ENCODE assay signal across 18 cellular contexts in genomic region chr6:12527339-12527738, GRCh38.
DNase-seq lines count a peak whose midpoint lies in the region; ATAC-seq, FAIRE-seq and TF ChIP-seq lines count a peak whose summit lies in the region.
"Had no signal": no experiment of that assay in that cellular context is flagged by ENCODE, and none has a peak within 500 bp of the region (broad histone marks: within the 10 kb centered on the region; RNA-seq: fewer than 3 reads in every experiment).

No MANE protein-coding gene starts in this region.

- no peak overlapping the region for H3K4me3 ChIP-seq in GM23248
- no peak overlapping the region for H3K4me3 ChIP-seq in astrocyte (ENCODE audit: insufficient read depth, low read depth, low read length)
- H3K4me3 ChIP-seq in upper lobe of left lung: no peak overlapping the region
- no peak overlapping the region for H3K4me3 ChIP-seq in H7 (ENCODE audit: insufficient read depth, low read depth, low read length)

- TF ChIP-seq POLR2A in upper lobe of left lung (IDR thresholded peaks at IDR 0.05): no peak

- no peaks in the 10 kb centered on the region for H4K20me1 ChIP-seq in GM23248 (ENCODE audit: insufficient read depth)
- H4K20me1 ChIP-seq in astrocyte (ENCODE audit: insufficient read depth, low read length): no peaks in the 10 kb centered on the region

- FAIRE-seq in astrocyte (lab: Jason Lieb, UNC): no peak
- FAIRE-seq: A204.1, D721Med, HepG2 had no signal

- ATAC-seq in upper lobe of left lung (ENCODE audit: low FRiP score in 2 of 2): no peak
- ATAC-seq: HepG2 had no signal

- DNase-seq in GM23248: peak; percentile 44
- peak; percentile 76 for DNase-seq in M059J (ENCODE audit: low read depth)
- peak; percentile 43 for DNase-seq in astrocyte (ENCODE audit: low read depth)
- DNase-seq in upper lobe of left lung: no peak
- no peak for DNase-seq in H7
- DNase-seq in NCI-H2029 (lab: John Stamatoyannopoulos, UW): no peak
- DNase-seq in NCI-H1436 (lab: John Stamatoyannopoulos, UW): no peak
- DNase-seq: ACHN; AML-193; Caco-2; CD4-positive, alpha-beta T cell; GF-D8; HCEC 1CT; KG1 had no signal

- H3K9me3 Mint-ChIP-seq in astrocyte (ENCODE audit: unreplicated experiment): peaks cover 6% of the 10 kb centered on the region
- H3K9me3 Mint-ChIP-seq: CD4-positive, alpha-beta T cell had no signal

- in situ Hi-C loops in GM23248 (cut with MboI): no loop called here

- H3K79me2 ChIP-seq in GM23248 (ENCODE audit: insufficient read depth) (no peaks in the 10 kb centered on the region), astrocyte (ENCODE audit: insufficient read depth, low read length) (no peaks in the 10 kb centered on the region)

- H3K9ac ChIP-seq in GM23248 (no peak overlapping the region), astrocyte (ENCODE audit: low read length) (no peak overlapping the region)

- H3K9me3 ChIP-seq in GM23248 (ENCODE audit: low read depth) (no peaks in the 10 kb centered on the region), astrocyte (ENCODE audit: insufficient read depth, low read depth, low read length) (peaks cover 8% of the 10 kb centered on the region), upper lobe of left lung (no peaks in the 10 kb centered on the region)
- H3K9me3 ChIP-seq: Caco-2 had no signal

- TF ChIP-seq CTCF in astrocyte (IDR thresholded peaks at IDR 0.05; ENCODE audit: insufficient read depth, low read depth, low read length): no peak
- TF ChIP-seq CTCF in upper lobe of left lung (IDR thresholded peaks at IDR 0.05): no peak

- H3K4me1 Mint-ChIP-seq in astrocyte (ENCODE audit: low read depth, unreplicated experiment): peaks cover 13% of the 10 kb centered on the region

- WGBS in GM23248 (ENCODE audit: low coverage in 1 of 2, low lambda C conversion rate in 2 of 2, missing lambda C conversion rate in 2 of 2), 2 experiments: 54 to 68% methylated on average over 2 of the region's 2 CpGs
- WGBS in upper lobe of left lung, 2 donors: 71 to 77% methylated on average over 2 of the region's 2 CpGs

- H3K36me3 ChIP-seq in GM23248 (ENCODE audit: low read depth): no peaks in the 10 kb centered on the region
- no peaks in the 10 kb centered on the region for H3K36me3 ChIP-seq in astrocyte (ENCODE audit: insufficient read depth, low read length)
- H3K36me3 ChIP-seq in upper lobe of left lung: no peaks in the 10 kb centered on the region
- H3K36me3 ChIP-seq in H7 (replicated peaks; ENCODE audit: control insufficient read depth, insufficient read depth, low read length): no peaks in the 10 kb centered on the region

- H3K4me1 ChIP-seq in GM23248 (ENCODE audit: insufficient read depth): 0 out of 2 replicates have a peak, but pooled peaks cover 4% of the 10 kb centered on the region
- peaks cover 2% of the 10 kb centered on the region for H3K4me1 ChIP-seq in astrocyte (ENCODE audit: insufficient read depth, low read length)
- H3K4me1 ChIP-seq in upper lobe of left lung: peaks cover 0 to 6% (median 0%) of the 10 kb centered on the region in 4 donors

- H3K27ac ChIP-seq in GM23248: no peak overlapping the region
- H3K27ac ChIP-seq in astrocyte (ENCODE audit: low read depth, low read length): no peak overlapping the region
- H3K27ac ChIP-seq in upper lobe of left lung: no peak overlapping the region
- H3K27ac ChIP-seq: C4-2B had no signal

- no peaks in the 10 kb centered on the region for H3F3A ChIP-seq in GM23248 (ENCODE audit: insufficient read depth)

- H3K27me3 ChIP-seq in GM23248 (replicated peaks; ENCODE audit: insufficient read depth) (no peaks in the 10 kb centered on the region), astrocyte (ENCODE audit: insufficient read depth, low read length) (no peaks in the 10 kb centered on the region), upper lobe of left lung (no peaks in the 10 kb centered on the region), H7 (ENCODE audit: control insufficient read depth, insufficient read depth, low read length) (no peaks in the 10 kb centered on the region)

- H3K4me2 ChIP-seq in GM23248 (ENCODE audit: unreplicated experiment) (no peak overlapping the region), astrocyte (ENCODE audit: low read length) (no peak overlapping the region)

- no peak for TF ChIP-seq EP300 in upper lobe of left lung (IDR thresholded peaks at IDR 0.05)

- H3K4me3 Mint-ChIP-seq in astrocyte (ENCODE audit: unreplicated experiment): no peak overlapping the region
- H3K4me3 Mint-ChIP-seq: CD4-positive, alpha-beta T cell had no signal

- no peaks in the 10 kb centered on the region for H3K27me3 Mint-ChIP-seq in astrocyte (ENCODE audit: low read depth, unreplicated experiment)

- no peak overlapping the region for H3K27ac Mint-ChIP-seq in astrocyte (ENCODE audit: unreplicated experiment)
- H3K27ac Mint-ChIP-seq: CD4-positive, alpha-beta T cell had no signal

- H2AFZ ChIP-seq in GM23248 (no peak overlapping the region), astrocyte (ENCODE audit: low read depth, low read length) (no peak overlapping the region)

- H3K36me3 Mint-ChIP-seq in astrocyte (ENCODE audit: low read depth, unreplicated experiment): peaks cover 2% of the 10 kb centered on the region

- H3K9me2 ChIP-seq in GM23248 (ENCODE audit: insufficient read depth): no peaks in the 10 kb centered on the region

Comparison
In these comparisons a context has a peak if more than half of its experiments do, and no peak if none do; other contexts are left out.
1. DNase-seq: peak in GM23248 (single experiment), M059J (single experiment) and astrocyte (single experiment); none in upper lobe of left lung (0 of 2), H7 (single experiment), NCI-H2029 (single experiment) and NCI-H1436 (single experiment).